22 cellular contexts compared by ENCODE assay signal in the genomic region with DNA sequence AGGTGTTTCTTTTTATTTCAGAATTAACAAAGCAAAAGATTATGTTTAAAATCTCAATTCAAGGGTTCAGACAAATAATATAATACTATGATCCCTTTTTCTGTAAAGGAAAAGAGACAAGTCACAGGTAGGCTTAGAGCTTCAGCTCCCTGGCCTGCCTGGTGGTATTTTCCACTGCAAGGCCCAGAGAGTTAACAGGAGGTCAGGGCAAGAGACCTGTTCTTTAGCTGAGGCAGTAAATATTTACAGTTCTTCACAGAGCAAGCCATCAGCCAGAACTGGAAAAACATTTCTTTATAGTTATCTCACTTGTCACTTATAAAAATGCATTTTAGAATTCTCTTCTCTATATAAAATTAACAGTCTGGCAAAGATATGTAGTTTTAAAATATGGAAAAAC.
"Had no signal": no experiment of that assay in that cellular context is flagged by ENCODE, and none has a peak within 500 bp of the region (broad histone marks: within the 10 kb centered on the region; RNA-seq: fewer than 3 reads in every experiment).

No MANE protein-coding gene starts in this region.

- DNase-seq: activated CD4-positive, alpha-beta T cell treated with anti-CD3 and anti-CD28 coated beads for 1 hour; activated CD4-positive, alpha-beta T cell treated with anti-CD3 and anti-CD28 coated beads, Interleukin-2, amount 50 U/mL, for 1 hour; activated CD8-positive, alpha-beta T cell treated with anti-CD3 and anti-CD28 coated beads, Interleukin-2, amount 10 ng/mL, durations not matched to agents 7 days and 5 days; activated naive CD4-positive, alpha-beta T cell; activated naive CD8-positive, alpha-beta T cell treated with anti-CD3 and anti-CD28 coated beads for 36 hours; central memory CD4-positive, alpha-beta T cell; dorsolateral prefrontal cortex; effector memory CD8-positive, alpha-beta T cell; gastrocnemius medialis; head of caudate nucleus; islet precursor cell; left cardiac atrium; lower lobe of right lung; naive thymus-derived CD8-positive, alpha-beta T cell; stimulated activated CD4-positive, alpha-beta T cell treated with anti-CD3 and anti-CD28 coated beads, Interleukin-1b, Interleukin-23, amount 100 ng/mL, for 48 hours; T-cell; transverse colon; uterus had no signal

- H3K9me3 Mint-ChIP-seq: activated naive CD8-positive, alpha-beta T cell treated with anti-CD3 and anti-CD28 coated beads for 36 hours; activated T-helper 2 cell treated with anti-CD3 and anti-CD28 coated beads, Interferon-gamma antibody, Interleukin-2, Interleukin-4, amounts not matched to agents 10 μg/mL and 5 μg/mL and 100 μg/mL, durations not matched to agents 14 hours and 24 hours and 36 hours; effector memory CD8-positive, alpha-beta T cell; naive thymus-derived CD8-positive, alpha-beta T cell; stimulated activated naive CD8-positive, alpha-beta T cell treated with anti-CD3 and anti-CD28 coated beads, Interleukin-15, Interleukin-2, amounts not matched to agents 100 ng/mL and 50 ng/mL, for 24 hours; T-cell had no signal

- H3K27ac ChIP-seq: dorsolateral prefrontal cortex, gastrocnemius medialis, lower lobe of right lung, right atrium auricular region, skin epidermis, transverse colon, uterus had no signal

- H3K9me3 ChIP-seq: gastrocnemius medialis, lower lobe of right lung, right atrium auricular region, transverse colon, uterus had no signal

- H3K4me1 Mint-ChIP-seq: T-cell had no signal

- H3K27me3 ChIP-seq: dorsolateral prefrontal cortex, gastrocnemius medialis, right atrium auricular region, transverse colon, uterus had no signal

- H3K4me1 ChIP-seq: gastrocnemius medialis, lower lobe of right lung, right atrium auricular region, transverse colon, uterus had no signal

- H3K36me3 ChIP-seq: uterus had no signal

- H3K27ac Mint-ChIP-seq: activated CD8-positive, alpha-beta T cell treated with anti-CD3 and anti-CD28 coated beads, Interleukin-2, amount 10 ng/mL, durations not matched to agents 7 days and 5 days; activated naive CD8-positive, alpha-beta T cell treated with anti-CD3 and anti-CD28 coated beads for 36 hours; activated T-helper 2 cell treated with anti-CD3 and anti-CD28 coated beads, Interferon-gamma antibody, Interleukin-2, Interleukin-4, amounts not matched to agents 10 μg/mL and 5 μg/mL and 100 μg/mL, durations not matched to agents 14 hours and 24 hours and 36 hours; stimulated activated naive CD8-positive, alpha-beta T cell treated with anti-CD3 and anti-CD28 coated beads, Interleukin-15, Interleukin-2, amounts not matched to agents 100 ng/mL and 50 ng/mL, for 24 hours; T-cell had no signal

- H3K4me3 Mint-ChIP-seq: activated CD8-positive, alpha-beta T cell treated with anti-CD3 and anti-CD28 coated beads, Interleukin-2, amount 10 ng/mL, durations not matched to agents 7 days and 5 days; activated naive CD8-positive, alpha-beta T cell treated with anti-CD3 and anti-CD28 coated beads for 36 hours; effector memory CD8-positive, alpha-beta T cell; naive thymus-derived CD8-positive, alpha-beta T cell; stimulated activated naive CD8-positive, alpha-beta T cell treated with anti-CD3 and anti-CD28 coated beads, Interleukin-15, Interleukin-2, amounts not matched to agents 100 ng/mL and 50 ng/mL, for 24 hours; T-cell had no signal

- H3K27me3 Mint-ChIP-seq: activated naive CD8-positive, alpha-beta T cell treated with anti-CD3 and anti-CD28 coated beads for 36 hours; effector memory CD8-positive, alpha-beta T cell; naive thymus-derived CD8-positive, alpha-beta T cell; stimulated activated naive CD8-positive, alpha-beta T cell treated with anti-CD3 and anti-CD28 coated beads, Interleukin-15, Interleukin-2, amounts not matched to agents 100 ng/mL and 50 ng/mL, for 24 hours; T-cell had no signal

- H3K4me3 ChIP-seq: dorsolateral prefrontal cortex, gastrocnemius medialis, lower lobe of right lung, right atrium auricular region, skin epidermis, transverse colon, uterus had no signal
